ENCODE assay signal across 18 cellular contexts in genomic region chr12:48442191-48442828, GRCh38. TPM values are rescaled to one million over a fixed set of nuclear protein-coding genes. Genes with fewer than 3 reads are reported as not detected.
DNase-seq lines count a peak whose midpoint lies in the region; ATAC-seq and TF ChIP-seq lines count a peak whose summit lies in the region.
"Had no signal": no experiment of that assay in that cellular context is flagged by ENCODE, and none has a peak within 500 bp of the region (broad histone marks: within the 10 kb centered on the region; RNA-seq: fewer than 3 reads in every experiment).

No MANE protein-coding gene starts in this region.

- in situ Hi-C loops in SK-MEL-5 (cut with HindIII; ENCODE audit: low pct_unique_long_range_greater_than_20kb, low sequenced_read_pairs) = no loop called here
- in situ Hi-C loops in GM13977 (cut with MboI; ENCODE audit: low pct_unique_long_range_greater_than_20kb, low sequenced_read_pairs, unreplicated experiment) = no loop called here

- H3K9me2 ChIP-seq in HCT116 (ENCODE audit: insufficient read depth) = no peaks in the 10 kb centered on the region

- H3K27me3 ChIP-seq in GM06990 (replicated peaks; ENCODE audit: control insufficient read depth, insufficient read depth, low read length) (no peaks in the 10 kb centered on the region), HCT116 (ENCODE audit: insufficient read depth, low read length) (no peaks in the 10 kb centered on the region)
- H3K27me3 ChIP-seq: hepatocyte, left lung had no signal

- no peaks in the 10 kb centered on the region for H4K20me1 ChIP-seq in HCT116 (ENCODE audit: insufficient read depth)

- no peaks in the 10 kb centered on the region for H3K79me2 ChIP-seq in HCT116 (ENCODE audit: insufficient read depth, low read length)
- H3K79me2 ChIP-seq: hepatocyte had no signal

- H3K36me3 ChIP-seq in GM06990 (ENCODE audit: control insufficient read depth, insufficient read depth, low read length) = no peaks in the 10 kb centered on the region
- no peaks in the 10 kb centered on the region for H3K36me3 ChIP-seq in HCT116 (ENCODE audit: control insufficient read depth in 1 of 2, insufficient read depth in 2 of 2, low read length in 2 of 2)
- H3K36me3 ChIP-seq in mesodermal cell (ENCODE audit: control insufficient read depth, insufficient read depth, low read length) = no peaks in the 10 kb centered on the region
- H3K36me3 ChIP-seq: left lung had no signal

- CTCF ChIA-PET in HCT116 (lab: Charles Lee) = no interaction called here

- peak; percentile 84 for ATAC-seq in HCT116
- no peak for ATAC-seq in activated CD4-positive, CD25-positive, alpha-beta regulatory T cell treated with anti-CD3 and anti-CD28 coated beads, Interleukin-2, amount 50 U/mL, for 24 hours
- ATAC-seq: activated T-cell treated with anti-CD3 and anti-CD28 coated beads, Interleukin-2, amount 50 U/mL, for 4 hours; esophagus mucosa; left lung had no signal

- TF ChIP-seq POLR2A in HCT116 (IDR thresholded peaks at IDR 0.05; ENCODE audit: borderline replicate concordance, extremely low read depth, insufficient read depth, insufficient read length) = no peak

- no peak overlapping the region for H3K4me2 ChIP-seq in HCT116 (ENCODE audit: low read length)
- H3K4me2 ChIP-seq: hepatocyte, KMS-11 had no signal

- TF ChIP-seq CTCF in GM06990 (IDR thresholded peaks at IDR 0.05; ENCODE audit: insufficient read depth, low read length, poor library complexity, severe bottlenecking) (peak; percentile 41), HCT116 (IDR thresholded peaks at IDR 0.05 in 2 of 3, conservative IDR thresholded peaks at IDR 0.05 in 1 of 3; ENCODE audit: borderline replicate concordance in 1 of 3, insufficient read depth in 1 of 3, low read depth in 2 of 3, low read length in 2 of 3) (peak in 2 of 3 experiments; percentile 31 to 37; a peak in 3 of 6 replicates), GM13977 (IDR thresholded peaks at IDR 0.05; ENCODE audit: extremely low read depth, insufficient read depth, missing control alignments) (no peak)

- POLR2A ChIA-PET in HCT116 (lab: Charles Lee) = no interaction called here

- H2AFZ ChIP-seq in HCT116 (ENCODE audit: low read depth, low read length, poor library complexity, severe bottlenecking) = no peak overlapping the region
- H2AFZ ChIP-seq: GM23248, hepatocyte had no signal

- 82 to 92% methylated on average over 2 of the region's 2 CpGs for WGBS in mesodermal cell (ENCODE audit: insufficient coverage in 2 of 2), 2 experiments

- H3K9me3 ChIP-seq in HCT116 (ENCODE audit: control insufficient read depth in 1 of 2, insufficient read depth in 1 of 2, low read depth in 1 of 2, low read length in 2 of 2) (no peaks in the 10 kb centered on the region), mesodermal cell (ENCODE audit: control insufficient read depth, low read length) (no peaks in the 10 kb centered on the region)
- H3K9me3 ChIP-seq: left lung had no signal

- H3K9ac ChIP-seq in HCT116 (ENCODE audit: low read length) = no peak overlapping the region
- H3K9ac ChIP-seq: GM23248, KMS-11 had no signal

- RAD21 ChIA-PET in HCT116 (lab: Charles Lee; ENCODE audit: low non-redundant PET in 1 of 2, low total read pairs in 2 of 2, uncharacterized antibody in 2 of 2, unreplicated experiment in 2 of 2) = no interaction called here

- H3K4me3 ChIP-seq in GM06990 (replicated peaks; ENCODE audit: low read depth, low read length) (no peak overlapping the region), HCT116 (replicated peaks in 1 of 2; ENCODE audit: low read depth in 1 of 2, low read length in 2 of 2) (no peak overlapping the region), mesodermal cell (ENCODE audit: extremely low read depth, insufficient read depth, low read length, poor library complexity, severe bottlenecking) (no peak overlapping the region)
- H3K4me3 ChIP-seq: GM23248, hepatocyte, left lung had no signal

- H3K27ac ChIP-seq in HCT116 (ENCODE audit: low read depth, low read length) (no peak overlapping the region), mesodermal cell (ENCODE audit: low read depth, low read length, severe bottlenecking) (peak overlapping the region; percentile 23)
- H3K27ac ChIP-seq: GM23248, hepatocyte, KMS-11, left lung had no signal

- H3K4me1 ChIP-seq in HCT116 (ENCODE audit: control insufficient read depth in 1 of 2, insufficient read depth in 2 of 2, low read length in 2 of 2) (no peaks in the 10 kb centered on the region), mesodermal cell (ENCODE audit: control insufficient read depth, insufficient read depth, low read length, poor library complexity, severe bottlenecking) (peaks cover 14% of the 10 kb centered on the region)
- H3K4me1 ChIP-seq: left lung had no signal

- TF ChIP-seq RAD21 in HCT116 (IDR thresholded peaks at IDR 0.05; ENCODE audit: low read depth) = no peak

- no peak for DNase-seq in GM06990 (ENCODE audit: extremely low read depth, insufficient read length)
- peak; percentile 3 for DNase-seq in HCT116 (ENCODE audit: low read depth, low spot score)
- DNase-seq in SK-MEL-5 (ENCODE audit: low read depth, low spot score) = peak; percentile 34
- no peak for DNase-seq in AG08396 (ENCODE audit: low spot score)
- no peak for DNase-seq in GM13977 (ENCODE audit: low spot score)
- DNase-seq: activated CD4-positive, alpha-beta T cell treated with anti-CD3 and anti-CD28 coated beads for 4 hours; activated T-cell treated with anti-CD3 and anti-CD28 coated beads, Interleukin-2, amount 50 U/mL, for 4 hours; GM23248; left lung; NCI-H2029 treated with DMSO at 0.1 percent for 48 hours; SW 1271 had no signal

- no TSS peak for BruUV-seq in HCT116 (replicated peaks; lab: Mats Ljungman, UMichigan)

- intact Hi-C loops in HCT116 (cut with micrococcal nuclease) = no loop called here

TF ChIP-seq in HCT116, 20 proteins besides CTCF, POLR2A, EP300 and RAD21:
- TF ChIP-seq MAX (IDR thresholded peaks at IDR 0.05) (no peak), SIN3A (IDR thresholded peaks at IDR 0.05; ENCODE audit: low read depth) (no peak), ATF3 (IDR thresholded peaks at IDR 0.05) (no peak), CEBPB (IDR thresholded peaks at IDR 0.05; ENCODE audit: low read depth) (no peak), EZH2 (IDR thresholded peaks at IDR 0.05) (no peak), SP1 (IDR thresholded peaks at IDR 0.05; ENCODE audit: low read depth) (no peak), CBX3 (IDR thresholded peaks at IDR 0.05; ENCODE audit: low read depth) (no peak), JUND (IDR thresholded peaks at IDR 0.05) (no peak), ZNF274 (IDR thresholded peaks at IDR 0.05; ENCODE audit: low read depth, low read length) (no peak), ELF1 (IDR thresholded peaks at IDR 0.05; ENCODE audit: borderline replicate concordance, low read depth) (no peak), ZFX (IDR thresholded peaks at IDR 0.05) (no peak), TCF7L2 (IDR thresholded peaks at IDR 0.05; ENCODE audit: borderline replicate concordance, extremely low read depth, insufficient read depth, insufficient read length) (no peak)

RNA-seq across cellular contexts. Expression of gene ANP32D, which starts 30.0 kb away (rescaled TPM):
- total RNA-seq in HCT116 (2021; ENCODE audit: unreplicated experiment) = not detected
- not detected in 2 replicates for polyA plus RNA-seq in HCT116 (2012)
- not detected in 2 replicates for total RNA-seq in SK-MEL-5 (2014; rRNA removed; shearing (Covaris generic))
- not detected in 2 replicates for polyA plus RNA-seq in SK-MEL-5 (2015; cell fraction: cytosol; rRNA removed)
- not detected in 2 replicates for polyA plus RNA-seq in SK-MEL-5 (2015; cell fraction: nucleus; rRNA removed)
- polyA plus RNA-seq in mesodermal cell (2013, experiment 1 of 2) = not detected
- not detected for polyA plus RNA-seq in mesodermal cell (2013, experiment 2 of 2)
- total RNA-seq: activated T-cell treated with anti-CD3 and anti-CD28 coated beads, Interleukin-2, amount 50 U/mL, for 4 hours; esophagus mucosa; GM23248; hepatocyte; left lung; renal cortical epithelial cell; ureter had no signal
- polyA plus RNA-seq: GM23248, hepatocyte had no signal

RNA-seq across cellular contexts. Expression of gene C12orf54, which starts 40.0 kb away (rescaled TPM):
- not detected for total RNA-seq in HCT116 (2021; ENCODE audit: unreplicated experiment)
- not detected in 2 replicates for polyA plus RNA-seq in HCT116 (2012)
- total RNA-seq in SK-MEL-5 (2014; rRNA removed; shearing (Covaris generic)) = not detected in 2 replicates
- not detected in 2 replicates for polyA plus RNA-seq in SK-MEL-5 (2015; cell fraction: cytosol; rRNA removed)
- not detected in 2 replicates for polyA plus RNA-seq in SK-MEL-5 (2015; cell fraction: nucleus; rRNA removed)
- polyA plus RNA-seq in mesodermal cell (2013, experiment 1 of 2) = not detected
- polyA plus RNA-seq in mesodermal cell (2013, experiment 2 of 2) = not detected
- total RNA-seq: activated T-cell treated with anti-CD3 and anti-CD28 coated beads, Interleukin-2, amount 50 U/mL, for 4 hours; GM23248; hepatocyte; left lung; renal cortical epithelial cell had no signal
- polyA plus RNA-seq: GM23248 had no signal

Comparison
In these comparisons a context has a peak if more than half of its experiments do, and no peak if none do; other contexts are left out.
1. DNase-seq: peak in HCT116 (single experiment) and SK-MEL-5 (single experiment); none in GM06990 (single experiment), AG08396 (single experiment) and GM13977 (single experiment).